26 cellular contexts compared by ENCODE assay signal in genomic region chr6:166569206-166569605, GRCh38. TPM values are rescaled to one million over a fixed set of nuclear protein-coding genes. Genes with fewer than 3 reads are reported as not detected.
A peak's percentile ranks its signal among the peaks of the same experiment; 100 is the strongest.
DNase-seq lines count a peak whose midpoint lies in the region; ATAC-seq and TF ChIP-seq lines count a peak whose summit lies in the region.
"Had no signal": no experiment of that assay in that cellular context is flagged by ENCODE, and none has a peak within 500 bp of the region (broad histone marks: within the 10 kb centered on the region; RNA-seq: fewer than 3 reads in every experiment).

No MANE protein-coding gene starts in this region.

- peak overlapping the region; percentile 14 for H3K27ac Mint-ChIP-seq in neural progenitor cell
- H3K27ac Mint-ChIP-seq: CD4-positive, alpha-beta T cell had no signal

- H2AFZ ChIP-seq in neural progenitor cell (replicated peaks): no peak overlapping the region
- H2AFZ ChIP-seq: GM23248, PC-9 had no signal

- peaks cover 18% of the 10 kb centered on the region for H3K4me1 ChIP-seq in neural progenitor cell

- no peak overlapping the region for H3K9ac ChIP-seq in neural progenitor cell
- H3K9ac ChIP-seq: BLaER1 treated with 17β-estradiol and CSF1 and Interleukin-3, amounts not matched to agents 10 nM and 100 nM; GM23248; SK-N-SH had no signal

- H3K27me3 Mint-ChIP-seq in neural progenitor cell (ENCODE audit: insufficient read depth, low read depth): no peaks in the 10 kb centered on the region
- H3K27me3 Mint-ChIP-seq: CD4-positive, alpha-beta T cell; IgD-negative memory B cell had no signal

- no peak for TF ChIP-seq CTCF in neural progenitor cell (IDR thresholded peaks at IDR 0.05)

- no peaks in the 10 kb centered on the region for H3K27me3 ChIP-seq in H7 (ENCODE audit: control insufficient read depth, insufficient read depth, low read length)
- no peaks in the 10 kb centered on the region for H3K27me3 ChIP-seq in neural progenitor cell
- H3K27me3 ChIP-seq: BLaER1 treated with 17β-estradiol and CSF1 and Interleukin-3, amounts not matched to agents 10 nM and 100 nM had no signal

- H3K4me3 ChIP-seq in H7 (ENCODE audit: insufficient read depth, low read depth, low read length) (no peak overlapping the region), neural progenitor cell (no peak overlapping the region)
- H3K4me3 ChIP-seq: BLaER1 treated with 17β-estradiol and CSF1 and Interleukin-3, amounts not matched to agents 10 nM and 100 nM; GM23248; PC-9 had no signal

- no peak overlapping the region for H3K4me2 ChIP-seq in neural progenitor cell
- H3K4me2 ChIP-seq: BLaER1 treated with 17β-estradiol and CSF1 and Interleukin-3, amounts not matched to agents 10 nM and 100 nM; PC-9; SK-N-SH had no signal

- H3K9me3 ChIP-seq in neural progenitor cell (ENCODE audit: low read depth): no peaks in the 10 kb centered on the region
- H3K9me3 ChIP-seq: BLaER1 treated with 17β-estradiol and CSF1 and Interleukin-3, amounts not matched to agents 10 nM and 100 nM; SK-N-SH had no signal

- DNase-seq in H7: peak; percentile 28
- DNase-seq in NCI-H69 (lab: John Stamatoyannopoulos, UW): peak; percentile 5
- no peak for DNase-seq in caudate nucleus (lab: John Stamatoyannopoulos, UW)
- DNase-seq in neural progenitor cell (ENCODE audit: low spot score): no peak
- DNase-seq in T-helper 2 cell: no peak
- no peak for DNase-seq in midbrain (lab: John Stamatoyannopoulos, UW)
- no peak for DNase-seq in SHP77 (lab: John Stamatoyannopoulos, UW)
- DNase-seq: CD4-positive, alpha-beta T cell; DMS53; GM23248; HCEC 1CT; NCI-H1048; NCI-H1417 treated with DMSO at 0.1 percent for 48 hours; NCI-H1694 treated with DMSO at 0.1 percent for 48 hours; NCI-H2081; NCI-H2171; NCI-H226; NCI-H510A treated with DMSO at 0.1 percent for 48 hours; NCI-H82; PC-9; RPMI8226; SK-N-SH; SW 1271 had no signal

- H3K36me3 Mint-ChIP-seq in neural progenitor cell: peaks cover 11% of the 10 kb centered on the region

- H3K27ac ChIP-seq in caudate nucleus (ENCODE audit: low read depth, low read length) (peak overlapping the region; percentile 9), neural progenitor cell (no peak overlapping the region)
- H3K27ac ChIP-seq: BLaER1 treated with 17β-estradiol and CSF1 and Interleukin-3, amounts not matched to agents 10 nM and 100 nM; GM23248; PC-9 had no signal

- H3K36me3 ChIP-seq in H7 (replicated peaks; ENCODE audit: control insufficient read depth, insufficient read depth, low read length) (no peaks in the 10 kb centered on the region), neural progenitor cell (no peaks in the 10 kb centered on the region)

- H3K79me2 ChIP-seq in neural progenitor cell (ENCODE audit: low read depth): peaks cover 6% of the 10 kb centered on the region

- no peaks in the 10 kb centered on the region for H3F3A ChIP-seq in neural progenitor cell (ENCODE audit: low read depth)

- no peak for ATAC-seq in GM19452 (IDR thresholded peaks at IDR 0.05; ENCODE audit: unreplicated experiment)

- H3K9me3 Mint-ChIP-seq in neural progenitor cell: no peaks in the 10 kb centered on the region
- H3K9me3 Mint-ChIP-seq: CD4-positive, alpha-beta T cell; IgD-negative memory B cell had no signal

- H3K4me3 Mint-ChIP-seq in neural progenitor cell: no peak overlapping the region
- H3K4me3 Mint-ChIP-seq: CD4-positive, alpha-beta T cell; IgD-negative memory B cell had no signal

- peaks cover 39% of the 10 kb centered on the region for H3K4me1 Mint-ChIP-seq in neural progenitor cell

- no peaks in the 10 kb centered on the region for H4K20me1 ChIP-seq in neural progenitor cell (ENCODE audit: low read depth)

RNA-seq across cellular contexts. Expression of gene RAMACL, which starts 17.3 kb away (rescaled TPM):
- total RNA-seq in H7 (2014; rRNA removed; shearing (Covaris generic)): 0.18 TPM in 1 of 2 replicates, not detected in the other
- total RNA-seq in neural progenitor cell (ENCODE audit: low replicate concordance): 0.19 and 0.56 TPM in 2 replicates

RNA-seq across cellular contexts. Expression of gene RPS6KA2, which starts 57.8 kb away (rescaled TPM):
- total RNA-seq in H7 (2014; rRNA removed; shearing (Covaris generic)): 10.3 and 12.7 TPM in 2 replicates
- 8.2 and 14.3 TPM in 2 replicates for total RNA-seq in neural progenitor cell (ENCODE audit: low replicate concordance)

Comparison
In these comparisons a context has a peak if more than half of its experiments do, and no peak if none do; other contexts are left out.
1. DNase-seq: peak in H7 (single experiment) and NCI-H69 (single experiment); none in caudate nucleus (0 of 61), neural progenitor cell (single experiment), T-helper 2 cell (0 of 5), midbrain (single experiment) and SHP77 (0 of 2).